In genomic region chr9:22158983-22159382, GRCh38 we compare ENCODE assay signal across 8 cellular contexts.
DNase-seq lines count a peak whose midpoint lies in the region; ATAC-seq and TF ChIP-seq lines count a peak whose summit lies in the region.

No MANE protein-coding gene starts in this region.

- DNase-seq in GF-D8 (lab: John Stamatoyannopoulos, UW), result peak; percentile 95
- peak; percentile 89 for DNase-seq in SIG-M5 (lab: John Stamatoyannopoulos, UW)
- peak; percentile 96 to 97 for DNase-seq in foreskin fibroblast
- peak; percentile 70 for DNase-seq in pons (ENCODE audit: low spot score)
- no peak for DNase-seq in NCI-H446 treated with DMSO at 0.1 percent for 48 hours (lab: John Stamatoyannopoulos, UW)
- no peak for DNase-seq in 8988T
- DNase-seq in COLO668 (lab: John Stamatoyannopoulos, UW; ENCODE audit: unreplicated experiment), result no peak

- no peak for ATAC-seq in GM21515 (IDR thresholded peaks at IDR 0.05; ENCODE audit: unreplicated experiment)

- no peak for TF ChIP-seq CTCF in foreskin fibroblast (IDR thresholded peaks at IDR 0.05; ENCODE audit: low read depth, low read length)

- no peak overlapping the region for H3K4me3 ChIP-seq in foreskin fibroblast (ENCODE audit: low read depth in 1 of 2, low read length in 2 of 2)

Comparison
In these comparisons a context has a peak if more than half of its experiments do, and no peak if none do; other contexts are left out.
1. DNase-seq: peak in GF-D8 (single experiment), SIG-M5 (single experiment), foreskin fibroblast (2 of 2) and pons (single experiment); none in NCI-H446 treated with DMSO at 0.1 percent for 48 hours (single experiment), 8988T (single experiment) and COLO668 (single experiment).